Comparison of ENCODE assay signal across 1 cellular context in genomic region chr18:3585656-3586509, GRCh38.
TF ChIP-seq lines count a peak whose summit lies in the region.

No MANE protein-coding gene starts in this region.

TF ChIP-seq in HEK293, 187 proteins besides CTCF, POLR2A, EP300 and RAD21 (continued from another document):
- TF ChIP-seq, protein P1, sequence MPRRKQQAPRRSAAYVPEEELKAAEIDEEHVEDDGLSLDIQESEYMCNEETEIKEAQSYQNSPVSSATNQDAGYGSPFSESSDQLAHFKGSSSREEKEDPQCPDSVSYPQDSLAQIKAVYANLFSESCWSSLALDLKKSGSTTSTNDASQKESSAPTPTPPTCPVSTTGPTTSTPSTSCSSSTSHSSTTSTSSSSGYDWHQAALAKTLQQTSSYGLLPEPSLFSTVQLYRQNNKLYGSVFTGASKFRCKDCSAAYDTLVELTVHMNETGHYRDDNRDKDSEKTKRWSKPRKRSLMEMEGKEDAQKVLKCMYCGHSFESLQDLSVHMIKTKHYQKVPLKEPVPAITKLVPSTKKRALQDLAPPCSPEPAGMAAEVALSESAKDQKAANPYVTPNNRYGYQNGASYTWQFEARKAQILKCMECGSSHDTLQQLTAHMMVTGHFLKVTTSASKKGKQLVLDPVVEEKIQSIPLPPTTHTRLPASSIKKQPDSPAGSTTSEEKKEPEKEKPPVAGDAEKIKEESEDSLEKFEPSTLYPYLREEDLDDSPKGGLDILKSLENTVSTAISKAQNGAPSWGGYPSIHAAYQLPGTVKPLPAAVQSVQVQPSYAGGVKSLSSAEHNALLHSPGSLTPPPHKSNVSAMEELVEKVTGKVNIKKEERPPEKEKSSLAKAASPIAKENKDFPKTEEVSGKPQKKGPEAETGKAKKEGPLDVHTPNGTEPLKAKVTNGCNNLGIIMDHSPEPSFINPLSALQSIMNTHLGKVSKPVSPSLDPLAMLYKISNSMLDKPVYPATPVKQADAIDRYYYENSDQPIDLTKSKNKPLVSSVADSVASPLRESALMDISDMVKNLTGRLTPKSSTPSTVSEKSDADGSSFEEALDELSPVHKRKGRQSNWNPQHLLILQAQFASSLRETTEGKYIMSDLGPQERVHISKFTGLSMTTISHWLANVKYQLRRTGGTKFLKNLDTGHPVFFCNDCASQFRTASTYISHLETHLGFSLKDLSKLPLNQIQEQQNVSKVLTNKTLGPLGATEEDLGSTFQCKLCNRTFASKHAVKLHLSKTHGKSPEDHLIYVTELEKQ (tag by site-specific recombination; IDR thresholded peaks at IDR 0.05; ENCODE audit: borderline replicate concordance) = no peak
- no peak for TF ChIP-seq ZNF155 (tag by site-specific recombination; IDR thresholded peaks at IDR 0.05)
- TF ChIP-seq ZSCAN30 (tag by site-specific recombination; IDR thresholded peaks at IDR 0.05) = peak; percentile 73; the same call in 1 of the 2 replicates
- TF ChIP-seq ZNF26 (tag by site-specific recombination; IDR thresholded peaks at IDR 0.05) = no peak
- TF ChIP-seq ZBTB44 (tag by site-specific recombination; IDR thresholded peaks at IDR 0.05) = peak; percentile 66; the same call in 1 of the 2 replicates
- no peak for TF ChIP-seq ZNF416 (tag by site-specific recombination; IDR thresholded peaks at IDR 0.05)
- peak; percentile 37; the same call in 1 of the 2 replicates for TF ChIP-seq ZNF501 (tag by site-specific recombination; IDR thresholded peaks at IDR 0.05)
- TF ChIP-seq SCRT1 (tag by site-specific recombination; IDR thresholded peaks at IDR 0.05; ENCODE audit: borderline replicate concordance) = peak; percentile 42; the same call in 1 of the 2 replicates
- no peak for TF ChIP-seq ZSCAN23 (tag by site-specific recombination; IDR thresholded peaks at IDR 0.05)
- peak; percentile 41; the same call in 1 of the 2 replicates for TF ChIP-seq PATZ1 (tag by site-specific recombination; IDR thresholded peaks at IDR 0.05)
- no peak for TF ChIP-seq OVOL3 (tag by site-specific recombination; IDR thresholded peaks at IDR 0.05)
- no peak for TF ChIP-seq ZNF830 (tag by site-specific recombination; IDR thresholded peaks at IDR 0.05; ENCODE audit: low read depth)
- peak; percentile 59 for TF ChIP-seq ZBTB17 (tag by site-specific recombination; IDR thresholded peaks at IDR 0.05)
- no peak for TF ChIP-seq ZNF596 (tag by site-specific recombination; IDR thresholded peaks at IDR 0.05)
- no peak for TF ChIP-seq GLIS2 (tag by site-specific recombination; IDR thresholded peaks at IDR 0.05)
- TF ChIP-seq, protein P2, sequence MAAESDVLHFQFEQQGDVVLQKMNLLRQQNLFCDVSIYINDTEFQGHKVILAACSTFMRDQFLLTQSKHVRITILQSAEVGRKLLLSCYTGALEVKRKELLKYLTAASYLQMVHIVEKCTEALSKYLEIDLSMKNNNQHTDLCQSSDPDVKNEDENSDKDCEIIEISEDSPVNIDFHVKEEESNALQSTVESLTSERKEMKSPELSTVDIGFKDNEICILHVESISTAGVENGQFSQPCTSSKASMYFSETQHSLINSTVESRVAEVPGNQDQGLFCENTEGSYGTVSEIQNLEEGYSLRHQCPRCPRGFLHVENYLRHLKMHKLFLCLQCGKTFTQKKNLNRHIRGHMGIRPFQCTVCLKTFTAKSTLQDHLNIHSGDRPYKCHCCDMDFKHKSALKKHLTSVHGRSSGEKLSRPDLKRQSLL (tag by site-specific recombination; IDR thresholded peaks at IDR 0.05) = no peak
- TF ChIP-seq ZNF549 (tag by site-specific recombination; IDR thresholded peaks at IDR 0.05) = peak; percentile 82
- TF ChIP-seq ZBTB48 (tag by site-specific recombination; IDR thresholded peaks at IDR 0.05) = peak; percentile 60; the same call in 1 of the 2 replicates
- TF ChIP-seq, protein P3, sequence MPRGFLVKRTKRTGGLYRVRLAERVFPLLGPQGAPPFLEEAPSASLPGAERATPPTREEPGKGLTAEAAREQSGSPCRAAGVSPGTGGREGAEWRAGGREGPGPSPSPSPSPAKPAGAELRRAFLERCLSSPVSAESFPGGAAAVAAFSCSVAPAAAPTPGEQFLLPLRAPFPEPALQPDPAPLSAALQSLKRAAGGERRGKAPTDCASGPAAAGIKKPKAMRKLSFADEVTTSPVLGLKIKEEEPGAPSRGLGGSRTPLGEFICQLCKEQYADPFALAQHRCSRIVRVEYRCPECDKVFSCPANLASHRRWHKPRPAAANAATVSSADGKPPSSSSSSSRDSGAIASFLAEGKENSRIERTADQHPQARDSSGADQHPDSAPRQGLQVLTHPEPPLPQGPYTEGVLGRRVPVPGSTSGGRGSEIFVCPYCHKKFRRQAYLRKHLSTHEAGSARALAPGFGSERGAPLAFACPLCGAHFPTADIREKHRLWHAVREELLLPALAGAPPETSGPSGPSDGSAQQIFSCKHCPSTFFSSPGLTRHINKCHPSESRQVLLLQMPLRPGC (tag by site-specific recombination; IDR thresholded peaks at IDR 0.05) = no peak
- TF ChIP-seq ZNF157 (tag by site-specific recombination; IDR thresholded peaks at IDR 0.05) = no peak
- TF ChIP-seq ZNF350 (tag by site-specific recombination; IDR thresholded peaks at IDR 0.05) = no peak
